In the genomic region with DNA sequence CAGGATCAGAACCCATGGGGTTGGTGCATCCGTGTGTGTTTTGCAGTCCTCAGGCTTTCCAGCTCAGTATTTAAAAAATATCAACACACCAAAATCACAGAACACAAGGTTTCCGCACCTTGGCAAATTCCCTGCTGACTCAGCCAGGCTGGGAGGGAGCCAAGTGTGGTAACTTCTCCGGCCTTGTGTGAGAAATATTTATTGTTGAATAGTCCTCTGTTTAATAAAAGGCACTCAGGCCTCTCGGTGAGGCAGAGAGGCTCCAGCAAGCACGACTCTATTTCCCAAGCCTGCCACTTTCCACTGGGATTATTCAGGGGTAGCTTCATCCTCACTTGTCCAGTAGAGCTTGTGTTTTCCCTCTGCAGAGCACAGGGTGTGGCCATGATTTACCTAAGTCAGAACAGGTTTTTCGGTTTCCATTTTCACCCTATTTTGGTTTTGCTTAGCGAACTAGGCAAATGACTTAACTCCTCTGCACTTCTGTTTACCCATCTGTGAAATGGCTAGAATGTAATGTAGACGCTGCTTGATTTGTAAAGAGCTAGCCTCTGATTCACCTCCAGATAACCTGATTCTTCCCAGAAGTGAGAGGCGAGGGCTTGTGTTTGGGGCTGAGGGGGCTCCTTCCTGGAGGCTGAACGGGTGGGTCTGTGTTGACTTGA, we compare ENCODE assay signal across 8 cellular contexts. TPM values are rescaled to one million over a fixed set of nuclear protein-coding genes. Genes with fewer than 3 reads are reported as not detected.
DNase-seq lines count a peak whose midpoint lies in the region; ATAC-seq and TF ChIP-seq lines count a peak whose summit lies in the region.

No MANE protein-coding gene starts in this region.

- CTCF ChIA-PET in HEK293T (lab: Yijun Ruan, JAX) = interaction anchor here (1.2 kb wide), 1 partner anchor 20 kb away, joined by 7 read pairs; no protein-coding TSS in a partner anchor

- peaks cover 0 to 13% (median 4%) of the 10 kb centered on the region in 4 donors for H3K4me1 ChIP-seq in Peyer's patch
- peaks cover 0 to 18% of the 10 kb centered on the region in 2 donors for H3K4me1 ChIP-seq in right atrium auricular region
- peaks cover 0 to 30% (median 13%) of the 10 kb centered on the region in 4 donors for H3K4me1 ChIP-seq in tibial nerve

- TF ChIP-seq EP300 in tibial nerve (IDR thresholded peaks at IDR 0.05) = peak in 1 of 2 donors; percentile 71

- H3K27ac ChIP-seq in Peyer's patch (peak overlapping the region in 3 of 4 donors; percentile 21 to 75 (median 61)), right atrium auricular region (no peak overlapping the region), tibial nerve (peak overlapping the region in 3 of 4 donors; percentile 17 to 72 (median 66))

- no peak for TF ChIP-seq CTCF in Peyer's patch (IDR thresholded peaks at IDR 0.05)
- no peak for TF ChIP-seq CTCF in right atrium auricular region (IDR thresholded peaks at IDR 0.05)
- TF ChIP-seq CTCF in tibial nerve (IDR thresholded peaks at IDR 0.05) = no peak

- 39 to 44% methylated on average over 10 of the region's 10 CpGs for WGBS in tibial nerve, 2 donors

- no peaks in the 10 kb centered on the region for H3K27me3 ChIP-seq in Peyer's patch
- H3K27me3 ChIP-seq in right atrium auricular region = no peaks in the 10 kb centered on the region
- no peaks in the 10 kb centered on the region for H3K27me3 ChIP-seq in tibial nerve

- TF ChIP-seq POLR2A in Peyer's patch (IDR thresholded peaks at IDR 0.05) = no peak
- no peak for TF ChIP-seq POLR2A in tibial nerve (IDR thresholded peaks at IDR 0.05)

- H3K4me3 ChIP-seq in Peyer's patch = no peak overlapping the region
- H3K4me3 ChIP-seq in right atrium auricular region = no peak overlapping the region
- no peak overlapping the region for H3K4me3 ChIP-seq in tibial nerve

- peak; percentile 94 for ATAC-seq in GM18519 (IDR thresholded peaks at IDR 0.05; ENCODE audit: low FRiP score, unreplicated experiment)
- peak; percentile 71 for ATAC-seq in HG02623 (IDR thresholded peaks at IDR 0.05; ENCODE audit: unreplicated experiment)

- DNase-seq in Peyer's patch = peak in 2 of 3 donors; percentile 43 to 73
- peak; percentile 88 for DNase-seq in right atrium auricular region (ENCODE audit: low spot score)
- DNase-seq in tibial nerve (ENCODE audit: low spot score in 2 of 2) = peak; percentile 63 to 75
- no peak for DNase-seq in stimulated activated naive CD4-positive, alpha-beta T cell (lab: John Stamatoyannopoulos, UW)
- no peak for DNase-seq in HEK293T (ENCODE audit: extremely low spot score)
- DNase-seq in ecto neural progenitor cell (ENCODE audit: low spot score) = no peak

- no peaks in the 10 kb centered on the region for H3K9me3 ChIP-seq in Peyer's patch
- no peaks in the 10 kb centered on the region for H3K9me3 ChIP-seq in right atrium auricular region
- no peaks in the 10 kb centered on the region for H3K9me3 ChIP-seq in tibial nerve

- H3K36me3 ChIP-seq in Peyer's patch = no peaks in the 10 kb centered on the region
- no peaks in the 10 kb centered on the region for H3K36me3 ChIP-seq in right atrium auricular region
- H3K36me3 ChIP-seq in tibial nerve = no peaks in the 10 kb centered on the region

- POLR2A ChIA-PET in HEK293T (lab: Yijun Ruan, JAX) = interaction anchor here (0.9 kb wide), 1 partner anchor 13 kb away, joined by 6 read pairs; a partner anchor contains a TSS

TF ChIP-seq in HEK293T, 16 proteins besides CTCF, POLR2A, EP300 and RAD21:
- TF ChIP-seq ARNT (IDR thresholded peaks at IDR 0.05) (no peak), ELF4 (IDR thresholded peaks at IDR 0.05) (no peak), TARDBP (IDR thresholded peaks at IDR 0.05) (no peak), LEF1 (IDR thresholded peaks at IDR 0.05; ENCODE audit: borderline replicate concordance) (no peak), CTBP1 (IDR thresholded peaks at IDR 0.05; ENCODE audit: borderline replicate concordance) (no peak), FOXK2 (IDR thresholded peaks at IDR 0.05) (no peak), SUZ12 (IDR thresholded peaks at IDR 0.05) (no peak), FOXA1 (IDR thresholded peaks at IDR 0.05) (no peak), HDGF (IDR thresholded peaks at IDR 0.05; ENCODE audit: borderline replicate concordance) (no peak), ZNF384 (IDR thresholded peaks at IDR 0.05) (no peak), FOXM1 (IDR thresholded peaks at IDR 0.05; ENCODE audit: borderline replicate concordance) (no peak), NFRKB (IDR thresholded peaks at IDR 0.05) (no peak), SP1 (IDR thresholded peaks at IDR 0.05) (no peak), L3MBTL2 (conservative IDR thresholded peaks at IDR 0.05) (no peak), BHLHE40 (IDR thresholded peaks at IDR 0.05; ENCODE audit: borderline replicate concordance) (no peak)
- TF ChIP-seq, protein P1, sequence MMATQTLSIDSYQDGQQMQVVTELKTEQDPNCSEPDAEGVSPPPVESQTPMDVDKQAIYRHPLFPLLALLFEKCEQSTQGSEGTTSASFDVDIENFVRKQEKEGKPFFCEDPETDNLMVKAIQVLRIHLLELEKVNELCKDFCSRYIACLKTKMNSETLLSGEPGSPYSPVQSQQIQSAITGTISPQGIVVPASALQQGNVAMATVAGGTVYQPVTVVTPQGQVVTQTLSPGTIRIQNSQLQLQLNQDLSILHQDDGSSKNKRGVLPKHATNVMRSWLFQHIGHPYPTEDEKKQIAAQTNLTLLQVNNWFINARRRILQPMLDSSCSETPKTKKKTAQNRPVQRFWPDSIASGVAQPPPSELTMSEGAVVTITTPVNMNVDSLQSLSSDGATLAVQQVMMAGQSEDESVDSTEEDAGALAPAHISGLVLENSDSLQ (IDR thresholded peaks at IDR 0.05) = no peak

RNA-seq across cellular contexts. Expression of a gene that starts 13.0 kb away (rescaled TPM):
- 10 to 100 TPM in 2 of 4 donors, 1 to 10 TPM in 2; 3.9 to 55.3 (median 10.9) TPM for total RNA-seq in Peyer's patch
- total RNA-seq in right atrium auricular region = 10 to 100 TPM in 1 of 2 donors, 1 to 10 TPM in 1; 7.0 to 14.2 TPM
- 10 to 100 TPM; 29.8 to 45.6 (median 34.3) TPM for total RNA-seq in tibial nerve

Comparison
In these comparisons a context has a peak if more than half of its experiments do, and no peak if none do; other contexts are left out.
1. DNase-seq: peak in Peyer's patch (2 of 3), right atrium auricular region (single experiment) and tibial nerve (2 of 2); none in stimulated activated naive CD4-positive, alpha-beta T cell (0 of 6), HEK293T (single experiment) and ecto neural progenitor cell (single experiment).
2. H3K27ac ChIP-seq: peak in Peyer's patch (3 of 4) and tibial nerve (3 of 4); none in right atrium auricular region (0 of 2).